Comparison of ENCODE assay signal across 27 cellular contexts in genomic region chr15:72037321-72037720, GRCh38.
DNase-seq lines count a peak whose midpoint lies in the region; ATAC-seq, FAIRE-seq and TF ChIP-seq lines count a peak whose summit lies in the region.
"Had no signal": no experiment of that assay in that cellular context is flagged by ENCODE, and none has a peak within 500 bp of the region (broad histone marks: within the 10 kb centered on the region; RNA-seq: fewer than 3 reads in every experiment).

No MANE protein-coding gene starts in this region.

- peaks cover 6% of the 10 kb centered on the region for H3K9me3 Mint-ChIP-seq in astrocyte (ENCODE audit: unreplicated experiment)
- H3K9me3 Mint-ChIP-seq: effector memory CD8-positive, alpha-beta T cell had no signal

- H3K27me3 ChIP-seq in astrocyte (ENCODE audit: insufficient read depth, low read length), result no peaks in the 10 kb centered on the region
- H3K27me3 ChIP-seq: heart left ventricle, MG63, SJCRH30, tibial nerve had no signal

- H3K9ac ChIP-seq in astrocyte (ENCODE audit: low read length), result no peak overlapping the region

- intact Hi-C loops in left colon (cut with DNase I, micrococcal nuclease), result no loop called here

- DNase-seq in ELR (ENCODE audit: low read depth) (peak; percentile 51), M059J (ENCODE audit: low read depth) (peak; percentile 67), astrocyte (ENCODE audit: low read depth) (peak; percentile 41), left colon (no peak), NCI-H1436 treated with DMSO at 0.1 percent for 48 hours (lab: John Stamatoyannopoulos, UW) (no peak)
- DNase-seq: activated CD4-positive, alpha-beta memory T cell treated with anti-CD3 and anti-CD28 coated beads, Interleukin-2, amount 10 ng/mL, durations not matched to agents 7 days and 5 days; activated naive CD4-positive, alpha-beta T cell treated with Interleukin-2 at 50 U/mL for 16 hours; anterior cingulate cortex; DMS79; effector memory CD8-positive, alpha-beta T cell; heart left ventricle; MG63; NCI-H1694 treated with DMSO at 0.1 percent for 48 hours; NCI-H2227 treated with DMSO at 0.1 percent for 48 hours; NCI-H82; OCI-M1; psoas muscle; SJCRH30; stimulated activated CD4-positive, alpha-beta T cell treated with anti-CD3 and anti-CD28 coated beads, Interleukin-2, amount 100 ng/mL, for 48 hours; stimulated activated naive CD8-positive, alpha-beta T cell treated with anti-CD3 and anti-CD28 coated beads, Interleukin-15, amount 100 ng/mL, for 72 hours had no signal

- H3K4me1 ChIP-seq in astrocyte (ENCODE audit: insufficient read depth, low read length), result peaks cover 4% of the 10 kb centered on the region
- H3K4me1 ChIP-seq: SJCRH30 had no signal

- H3K4me3 ChIP-seq in astrocyte (ENCODE audit: insufficient read depth, low read depth, low read length), result no peak overlapping the region
- H3K4me3 ChIP-seq: heart left ventricle, MG63, psoas muscle, SJCRH30, smooth muscle cell, tibial nerve had no signal

- H3K36me3 Mint-ChIP-seq in astrocyte (ENCODE audit: low read depth, unreplicated experiment), result peaks cover 9% of the 10 kb centered on the region

- no peak overlapping the region for H3K27ac ChIP-seq in astrocyte (ENCODE audit: low read depth, low read length)
- H3K27ac ChIP-seq: heart left ventricle, psoas muscle, SJCRH30, tibial nerve had no signal

- TF ChIP-seq CTCF in astrocyte (IDR thresholded peaks at IDR 0.05; ENCODE audit: insufficient read depth, low read depth, low read length), result no peak

- H3K4me1 Mint-ChIP-seq in astrocyte (ENCODE audit: low read depth, unreplicated experiment), result peaks cover 17% of the 10 kb centered on the region
- H3K4me1 Mint-ChIP-seq: neural crest cell had no signal

- peak overlapping the region; percentile 34 for H3K27ac Mint-ChIP-seq in astrocyte (ENCODE audit: unreplicated experiment)
- H3K27ac Mint-ChIP-seq: activated CD4-positive, alpha-beta memory T cell treated with anti-CD3 and anti-CD28 coated beads, Interleukin-2, amount 10 ng/mL, durations not matched to agents 7 days and 5 days; CD4-positive, CD25-positive, alpha-beta regulatory T cell; effector memory CD8-positive, alpha-beta T cell; stimulated activated naive CD8-positive, alpha-beta T cell treated with anti-CD3 and anti-CD28 coated beads, Interleukin-15, amount 100 ng/mL, for 72 hours had no signal

- no peak overlapping the region for H2AFZ ChIP-seq in astrocyte (ENCODE audit: low read depth, low read length)

- H3K79me2 ChIP-seq in astrocyte (ENCODE audit: insufficient read depth, low read length), result peaks cover 34% of the 10 kb centered on the region

- H3K36me3 ChIP-seq in astrocyte (ENCODE audit: insufficient read depth, low read length), result peaks cover 3% of the 10 kb centered on the region

- no peak overlapping the region for H3K4me3 Mint-ChIP-seq in astrocyte (ENCODE audit: unreplicated experiment)
- H3K4me3 Mint-ChIP-seq: activated CD4-positive, alpha-beta memory T cell treated with anti-CD3 and anti-CD28 coated beads, Interleukin-2, amount 10 ng/mL, durations not matched to agents 7 days and 5 days; CD4-positive, CD25-positive, alpha-beta regulatory T cell; effector memory CD8-positive, alpha-beta T cell; neural crest cell; stimulated activated naive CD8-positive, alpha-beta T cell treated with anti-CD3 and anti-CD28 coated beads, Interleukin-15, amount 100 ng/mL, for 72 hours had no signal

- peaks cover 4% of the 10 kb centered on the region for H3K9me3 ChIP-seq in astrocyte (ENCODE audit: insufficient read depth, low read depth, low read length)
- H3K9me3 ChIP-seq: psoas muscle, SJCRH30 had no signal

- FAIRE-seq in astrocyte (lab: Jason Lieb, UNC), result no peak
- FAIRE-seq: H54 had no signal

- H4K20me1 ChIP-seq in astrocyte (ENCODE audit: insufficient read depth, low read length), result peaks cover 33% of the 10 kb centered on the region

- ATAC-seq in left colon (peak; percentile 38), GM19328 (IDR thresholded peaks at IDR 0.05; ENCODE audit: unreplicated experiment) (no peak), HG03196 (IDR thresholded peaks at IDR 0.05; ENCODE audit: unreplicated experiment) (no peak)
- ATAC-seq: effector memory CD8-positive, alpha-beta T cell; heart left ventricle; psoas muscle; stimulated activated naive CD8-positive, alpha-beta T cell treated with anti-CD3 and anti-CD28 coated beads, Interleukin-15, amount 100 ng/mL, for 72 hours had no signal

- H3K27me3 Mint-ChIP-seq in astrocyte (ENCODE audit: low read depth, unreplicated experiment), result no peaks in the 10 kb centered on the region
- H3K27me3 Mint-ChIP-seq: activated CD4-positive, alpha-beta memory T cell treated with anti-CD3 and anti-CD28 coated beads, Interleukin-2, amount 10 ng/mL, durations not matched to agents 7 days and 5 days; CD4-positive, CD25-positive, alpha-beta regulatory T cell; effector memory CD8-positive, alpha-beta T cell; stimulated activated naive CD8-positive, alpha-beta T cell treated with anti-CD3 and anti-CD28 coated beads, Interleukin-15, amount 100 ng/mL, for 72 hours had no signal

- H3K4me2 ChIP-seq in astrocyte (ENCODE audit: low read length), result no peak overlapping the region
- H3K4me2 ChIP-seq: smooth muscle cell had no signal

Comparison
In these comparisons a context has a peak if more than half of its experiments do, and no peak if none do; other contexts are left out.
1. DNase-seq: peak in ELR (single experiment), M059J (single experiment) and astrocyte (single experiment); none in left colon (0 of 2) and NCI-H1436 treated with DMSO at 0.1 percent for 48 hours (single experiment).